3 cellular contexts compared by ENCODE assay signal in genomic region chrX:119417376-119417775, GRCh38.
TF ChIP-seq lines count a peak whose summit lies in the region.

No MANE protein-coding gene starts in this region.

TF ChIP-seq in GM23338, 12 proteins besides CTCF, POLR2A, EP300 and RAD21 (continues in another document):
- TF ChIP-seq, protein P1, sequence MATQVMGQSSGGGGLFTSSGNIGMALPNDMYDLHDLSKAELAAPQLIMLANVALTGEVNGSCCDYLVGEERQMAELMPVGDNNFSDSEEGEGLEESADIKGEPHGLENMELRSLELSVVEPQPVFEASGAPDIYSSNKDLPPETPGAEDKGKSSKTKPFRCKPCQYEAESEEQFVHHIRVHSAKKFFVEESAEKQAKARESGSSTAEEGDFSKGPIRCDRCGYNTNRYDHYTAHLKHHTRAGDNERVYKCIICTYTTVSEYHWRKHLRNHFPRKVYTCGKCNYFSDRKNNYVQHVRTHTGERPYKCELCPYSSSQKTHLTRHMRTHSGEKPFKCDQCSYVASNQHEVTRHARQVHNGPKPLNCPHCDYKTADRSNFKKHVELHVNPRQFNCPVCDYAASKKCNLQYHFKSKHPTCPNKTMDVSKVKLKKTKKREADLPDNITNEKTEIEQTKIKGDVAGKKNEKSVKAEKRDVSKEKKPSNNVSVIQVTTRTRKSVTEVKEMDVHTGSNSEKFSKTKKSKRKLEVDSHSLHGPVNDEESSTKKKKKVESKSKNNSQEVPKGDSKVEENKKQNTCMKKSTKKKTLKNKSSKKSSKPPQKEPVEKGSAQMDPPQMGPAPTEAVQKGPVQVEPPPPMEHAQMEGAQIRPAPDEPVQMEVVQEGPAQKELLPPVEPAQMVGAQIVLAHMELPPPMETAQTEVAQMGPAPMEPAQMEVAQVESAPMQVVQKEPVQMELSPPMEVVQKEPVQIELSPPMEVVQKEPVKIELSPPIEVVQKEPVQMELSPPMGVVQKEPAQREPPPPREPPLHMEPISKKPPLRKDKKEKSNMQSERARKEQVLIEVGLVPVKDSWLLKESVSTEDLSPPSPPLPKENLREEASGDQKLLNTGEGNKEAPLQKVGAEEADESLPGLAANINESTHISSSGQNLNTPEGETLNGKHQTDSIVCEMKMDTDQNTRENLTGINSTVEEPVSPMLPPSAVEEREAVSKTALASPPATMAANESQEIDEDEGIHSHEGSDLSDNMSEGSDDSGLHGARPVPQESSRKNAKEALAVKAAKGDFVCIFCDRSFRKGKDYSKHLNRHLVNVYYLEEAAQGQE (IDR thresholded peaks at IDR 0.05; ENCODE audit: unreplicated experiment), result no peak
- TF ChIP-seq NANOG (IDR thresholded peaks at IDR 0.05; ENCODE audit: borderline replicate concordance) (no peak), CREB1 (CRISPR knock-in tag; IDR thresholded peaks at IDR 0.05; ENCODE audit: low read depth) (no peak), EZH2phosphoT487 (IDR thresholded peaks at IDR 0.05; ENCODE audit: unreplicated experiment) (no peak)
- TF ChIP-seq, protein P2, sequence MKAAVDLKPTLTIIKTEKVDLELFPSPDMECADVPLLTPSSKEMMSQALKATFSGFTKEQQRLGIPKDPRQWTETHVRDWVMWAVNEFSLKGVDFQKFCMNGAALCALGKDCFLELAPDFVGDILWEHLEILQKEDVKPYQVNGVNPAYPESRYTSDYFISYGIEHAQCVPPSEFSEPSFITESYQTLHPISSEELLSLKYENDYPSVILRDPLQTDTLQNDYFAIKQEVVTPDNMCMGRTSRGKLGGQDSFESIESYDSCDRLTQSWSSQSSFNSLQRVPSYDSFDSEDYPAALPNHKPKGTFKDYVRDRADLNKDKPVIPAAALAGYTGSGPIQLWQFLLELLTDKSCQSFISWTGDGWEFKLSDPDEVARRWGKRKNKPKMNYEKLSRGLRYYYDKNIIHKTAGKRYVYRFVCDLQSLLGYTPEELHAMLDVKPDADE (IDR thresholded peaks at IDR 0.05), result no peak

TF ChIP-seq in WTC11, 78 proteins besides CTCF, POLR2A, EP300 and RAD21:
- TF ChIP-seq ZBTB43 (CRISPR knock-in tag; IDR thresholded peaks at IDR 0.05), result no peak
- TF ChIP-seq ZMAT4 (CRISPR knock-in tag; IDR thresholded peaks at IDR 0.05), result no peak
- no peak for TF ChIP-seq IRF2 (CRISPR knock-in tag; IDR thresholded peaks at IDR 0.05; ENCODE audit: borderline replicate concordance, low read depth)
- no peak for TF ChIP-seq CREB1 (CRISPR knock-in tag; IDR thresholded peaks at IDR 0.05)
- TF ChIP-seq USF2 (CRISPR knock-in tag; IDR thresholded peaks at IDR 0.05), result no peak
- TF ChIP-seq SP1 (CRISPR knock-in tag; conservative IDR thresholded peaks at IDR 0.05), result no peak
- TF ChIP-seq GABPB1 (CRISPR knock-in tag; IDR thresholded peaks at IDR 0.05), result no peak
TF ChIP-seq in WTC11: peak in this region for 0.

TF ChIP-seq in K562, 482 proteins besides CTCF, POLR2A, EP300 and RAD21:
- no peak for TF ChIP-seq NCOA2 (IDR thresholded peaks at IDR 0.05; ENCODE audit: partially characterized antibody in 2 of 2)
- no peak for TF ChIP-seq SMARCB1 (IDR thresholded peaks at IDR 0.05; ENCODE audit: insufficient read length, low read depth)
- no peak for TF ChIP-seq THRAP3 (IDR thresholded peaks at IDR 0.05; ENCODE audit: borderline replicate concordance)
- no peak for TF ChIP-seq MCM5 (IDR thresholded peaks at IDR 0.05; ENCODE audit: low read depth)
- TF ChIP-seq ZNF407 (IDR thresholded peaks at IDR 0.05; ENCODE audit: low read depth), result no peak
- TF ChIP-seq ZNF584 (CRISPR knock-in tag; IDR thresholded peaks at IDR 0.05; ENCODE audit: low read depth), result no peak
- TF ChIP-seq PCBP1 (IDR thresholded peaks at IDR 0.05; ENCODE audit: low read depth, low read length, poor library complexity, severe bottlenecking), result no peak
- no peak for TF ChIP-seq DDX20 (tag; IDR thresholded peaks at IDR 0.05; ENCODE audit: low read depth)
- no peak for TF ChIP-seq MEIS2 (IDR thresholded peaks at IDR 0.05; ENCODE audit: partially characterized antibody)
- TF ChIP-seq, protein P3, sequence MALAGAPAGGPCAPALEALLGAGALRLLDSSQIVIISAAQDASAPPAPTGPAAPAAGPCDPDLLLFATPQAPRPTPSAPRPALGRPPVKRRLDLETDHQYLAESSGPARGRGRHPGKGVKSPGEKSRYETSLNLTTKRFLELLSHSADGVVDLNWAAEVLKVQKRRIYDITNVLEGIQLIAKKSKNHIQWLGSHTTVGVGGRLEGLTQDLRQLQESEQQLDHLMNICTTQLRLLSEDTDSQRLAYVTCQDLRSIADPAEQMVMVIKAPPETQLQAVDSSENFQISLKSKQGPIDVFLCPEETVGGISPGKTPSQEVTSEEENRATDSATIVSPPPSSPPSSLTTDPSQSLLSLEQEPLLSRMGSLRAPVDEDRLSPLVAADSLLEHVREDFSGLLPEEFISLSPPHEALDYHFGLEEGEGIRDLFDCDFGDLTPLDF (CRISPR knock-in tag; IDR thresholded peaks at IDR 0.05), result no peak
- no peak for TF ChIP-seq NCOA6 (IDR thresholded peaks at IDR 0.05)
- TF ChIP-seq ZNF444 (CRISPR knock-in tag; IDR thresholded peaks at IDR 0.05), result no peak
- no peak for TF ChIP-seq TBP (optimal IDR thresholded peaks at IDR 0.05; ENCODE audit: low read depth, low read length)
- no peak for TF ChIP-seq ZBTB1 (CRISPR knock-in tag; IDR thresholded peaks at IDR 0.05; ENCODE audit: borderline replicate concordance, low read depth)
